21 cellular contexts compared by ENCODE assay signal in the genomic region with DNA sequence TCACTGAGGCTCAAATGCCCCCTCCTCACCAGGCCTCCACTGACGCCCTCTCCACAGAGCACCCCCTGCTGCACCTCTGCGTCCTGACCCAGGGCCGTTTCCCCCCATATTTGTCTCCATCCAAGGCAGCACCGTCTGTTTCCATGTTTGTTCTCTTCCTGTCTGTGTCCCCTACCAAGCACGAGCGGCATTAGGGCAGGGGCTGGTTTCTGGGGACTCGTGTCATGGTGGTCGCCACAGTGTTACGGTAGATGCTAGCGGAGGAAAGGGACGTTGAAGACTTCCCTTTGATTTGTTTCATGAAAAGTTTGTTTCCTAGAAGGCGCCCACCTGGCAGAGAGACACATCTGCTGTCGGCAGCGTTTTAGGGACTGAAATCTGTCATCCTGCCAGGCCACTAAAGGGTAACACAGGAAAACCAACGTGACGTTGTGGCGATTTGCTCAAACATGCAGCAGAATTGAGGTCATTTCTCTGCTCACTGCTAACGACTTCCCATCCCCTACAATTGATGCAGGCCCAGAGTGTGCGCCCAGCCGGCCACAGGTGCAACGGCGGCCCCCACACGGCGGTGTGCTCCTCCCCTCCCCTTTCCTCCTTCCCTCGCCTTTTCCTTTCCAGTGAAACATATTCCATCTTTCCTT.
"Had no signal": no experiment of that assay in that cellular context is flagged by ENCODE, and none has a peak within 500 bp of the region (broad histone marks: within the 10 kb centered on the region; RNA-seq: fewer than 3 reads in every experiment).

No MANE protein-coding gene starts in this region.

- H3K27ac Mint-ChIP-seq: activated CD4-positive, alpha-beta T cell treated with anti-CD3 and anti-CD28 coated beads, Interleukin-2, amount 10 ng/mL, durations not matched to agents 7 days and 5 days; activated naive CD4-positive, alpha-beta T cell treated with anti-CD3 and anti-CD28 coated beads, Interleukin-2, amount 10 ng/mL, durations not matched to agents 7 days and 5 days; activated T-cell treated with anti-CD3 and anti-CD28 coated beads, Interleukin-2, amount 50 U/mL, for 72 hours; dendritic cell treated with granulocyte-macrophage colony-stimulating factor and Interleukin-4, amounts not matched to agents 40 ng/mL and 50 ng/mL, for 4 days; nephron progenitor cell; stimulated activated effector memory CD8-positive, alpha-beta T cell treated with anti-CD3 and anti-CD28 coated beads, Interleukin-12 subunit alpha, Interleukin-12 subunit beta, amount 100 ng/mL, for 72 hours had no signal

- ATAC-seq: activated CD4-positive, CD25-positive, alpha-beta regulatory T cell treated with anti-CD3 and anti-CD28 coated beads, Interleukin-2, amount 50 U/mL, for 24 hours; activated T-cell treated with anti-CD3 and anti-CD28 coated beads, Interleukin-2, amount 50 U/mL, for 72 hours; gastroesophageal sphincter; left colon; mucosa of descending colon; right lobe of liver; stimulated activated effector memory CD8-positive, alpha-beta T cell treated with anti-CD3 and anti-CD28 coated beads, Interleukin-12 subunit alpha, Interleukin-12 subunit beta, amount 100 ng/mL, for 72 hours; stimulated activated naive CD8-positive, alpha-beta T cell treated with anti-CD3 and anti-CD28 coated beads, Interleukin-15, amount 100 ng/mL, for 72 hours had no signal

- H3K9me3 ChIP-seq: esophagus muscularis mucosa, gastroesophageal sphincter, mucosa of descending colon, right lobe of liver, tibial artery had no signal

- H3K27me3 ChIP-seq: gastroesophageal sphincter, right lobe of liver, tibial artery had no signal

- H3K36me3 ChIP-seq: esophagus muscularis mucosa, right lobe of liver, tibial artery had no signal

- H3K4me1 ChIP-seq: esophagus muscularis mucosa, gastroesophageal sphincter, right lobe of liver, tibial artery had no signal

- H3K9me3 Mint-ChIP-seq: activated CD4-positive, alpha-beta T cell treated with anti-CD3 and anti-CD28 coated beads, Interleukin-2, amount 10 ng/mL, durations not matched to agents 7 days and 5 days; activated naive CD4-positive, alpha-beta T cell treated with anti-CD3 and anti-CD28 coated beads, Interleukin-2, amount 10 ng/mL, durations not matched to agents 7 days and 5 days; activated T-cell treated with anti-CD3 and anti-CD28 coated beads, Interleukin-2, amount 50 U/mL, for 72 hours; dendritic cell treated with granulocyte-macrophage colony-stimulating factor and Interleukin-4, amounts not matched to agents 40 ng/mL and 50 ng/mL, for 4 days; nephron progenitor cell; stimulated activated effector memory CD8-positive, alpha-beta T cell treated with anti-CD3 and anti-CD28 coated beads, Interleukin-12 subunit alpha, Interleukin-12 subunit beta, amount 100 ng/mL, for 72 hours; stimulated activated naive CD8-positive, alpha-beta T cell treated with anti-CD3 and anti-CD28 coated beads, Interleukin-15, amount 100 ng/mL, for 72 hours had no signal

- H3K36me3 Mint-ChIP-seq: activated naive CD4-positive, alpha-beta T cell treated with anti-CD3 and anti-CD28 coated beads, Interleukin-2, amount 10 ng/mL, durations not matched to agents 7 days and 5 days; stimulated activated effector memory CD8-positive, alpha-beta T cell treated with anti-CD3 and anti-CD28 coated beads, Interleukin-12 subunit alpha, Interleukin-12 subunit beta, amount 100 ng/mL, for 72 hours had no signal

- H3K4me3 Mint-ChIP-seq: activated CD4-positive, alpha-beta T cell treated with anti-CD3 and anti-CD28 coated beads, Interleukin-2, amount 10 ng/mL, durations not matched to agents 7 days and 5 days; activated naive CD4-positive, alpha-beta T cell treated with anti-CD3 and anti-CD28 coated beads, Interleukin-2, amount 10 ng/mL, durations not matched to agents 7 days and 5 days; activated T-cell treated with anti-CD3 and anti-CD28 coated beads, Interleukin-2, amount 50 U/mL, for 72 hours; dendritic cell treated with granulocyte-macrophage colony-stimulating factor and Interleukin-4, amounts not matched to agents 40 ng/mL and 50 ng/mL, for 4 days; nephron progenitor cell; stimulated activated effector memory CD8-positive, alpha-beta T cell treated with anti-CD3 and anti-CD28 coated beads, Interleukin-12 subunit alpha, Interleukin-12 subunit beta, amount 100 ng/mL, for 72 hours; stimulated activated naive CD8-positive, alpha-beta T cell treated with anti-CD3 and anti-CD28 coated beads, Interleukin-15, amount 100 ng/mL, for 72 hours had no signal

- H3K27ac ChIP-seq: esophagus muscularis mucosa, gastroesophageal sphincter, right lobe of liver, tibial artery had no signal

- DNase-seq: activated CD4-positive, alpha-beta T cell treated with anti-CD3 and anti-CD28 coated beads, Interleukin-2, amount 10 ng/mL, durations not matched to agents 7 days and 5 days; activated effector memory CD4-positive, alpha-beta T cell treated with Interleukin-2 at 50 U/mL for 16 hours; activated naive CD4-positive, alpha-beta T cell treated with anti-CD3 and anti-CD28 coated beads, Interleukin-2, amount 10 ng/mL, durations not matched to agents 7 days and 5 days; activated T-cell treated with anti-CD3 and anti-CD28 coated beads, Interleukin-2, amount 50 U/mL, for 72 hours; amygdala; effector CD8-positive, alpha-beta T cell; left colon; mesenchymal stem cell; mucosa of descending colon; nephron progenitor cell; nucleus accumbens; right lobe of liver; stimulated activated CD4-positive, alpha-beta T cell treated with anti-CD3 and anti-CD28 coated beads, Interleukin-2, amount 100 ng/mL, for 24 hours; stimulated activated naive CD8-positive, alpha-beta T cell treated with anti-CD3 and anti-CD28 coated beads, Interleukin-15, amount 100 ng/mL, for 72 hours; tibial artery had no signal

- H3K27me3 Mint-ChIP-seq: activated CD4-positive, alpha-beta T cell treated with anti-CD3 and anti-CD28 coated beads, Interleukin-2, amount 10 ng/mL, durations not matched to agents 7 days and 5 days; dendritic cell treated with granulocyte-macrophage colony-stimulating factor and Interleukin-4, amounts not matched to agents 40 ng/mL and 50 ng/mL, for 4 days had no signal

- H3K4me1 Mint-ChIP-seq: activated CD4-positive, alpha-beta T cell treated with anti-CD3 and anti-CD28 coated beads, Interleukin-2, amount 10 ng/mL, durations not matched to agents 7 days and 5 days; activated naive CD4-positive, alpha-beta T cell treated with anti-CD3 and anti-CD28 coated beads, Interleukin-2, amount 10 ng/mL, durations not matched to agents 7 days and 5 days; nephron progenitor cell; stimulated activated effector memory CD8-positive, alpha-beta T cell treated with anti-CD3 and anti-CD28 coated beads, Interleukin-12 subunit alpha, Interleukin-12 subunit beta, amount 100 ng/mL, for 72 hours; stimulated activated naive CD8-positive, alpha-beta T cell treated with anti-CD3 and anti-CD28 coated beads, Interleukin-15, amount 100 ng/mL, for 72 hours had no signal

- H3K4me3 ChIP-seq: esophagus muscularis mucosa, gastroesophageal sphincter, mucosa of descending colon, right lobe of liver, skin epidermis, tibial artery had no signal
